Comparison of ENCODE assay signal across 1 cellular context in genomic region chr13:21458816-21459701, GRCh38.
TF ChIP-seq lines count a peak whose summit lies in the region.

ZDHHC20 (minus strand) TSS chr13:21459303; CDS start chr13:21459171, 132 bp downstream.

TF ChIP-seq in IMR-90, 13 proteins besides CTCF, POLR2A, EP300 and RAD21 (continued from another document):
- TF ChIP-seq ELK1 (IDR thresholded peaks at IDR 0.05; ENCODE audit: borderline replicate concordance, low read depth, low read length): no peak
- TF ChIP-seq MXI1 (IDR thresholded peaks at IDR 0.05; ENCODE audit: borderline replicate concordance, low read depth, low read length): no peak
- no peak; the same call in 1 of the 2 replicates for TF ChIP-seq MAZ (IDR thresholded peaks at IDR 0.05; ENCODE audit: borderline replicate concordance, low read depth, low read length)
- no peak for TF ChIP-seq CEBPB (IDR thresholded peaks at IDR 0.05; ENCODE audit: low read depth, low read length)
- TF ChIP-seq RCOR1 (IDR thresholded peaks at IDR 0.05; ENCODE audit: insufficient replicate concordance, low read length): no peak
- TF ChIP-seq CHD1 (IDR thresholded peaks at IDR 0.05; ENCODE audit: low read depth, low read length): no peak
- no peak for TF ChIP-seq BHLHE40 (IDR thresholded peaks at IDR 0.05; ENCODE audit: low read depth, low read length)
- TF ChIP-seq FOS (IDR thresholded peaks at IDR 0.05; ENCODE audit: low read depth, low read length): no peak
